In the genomic region with DNA sequence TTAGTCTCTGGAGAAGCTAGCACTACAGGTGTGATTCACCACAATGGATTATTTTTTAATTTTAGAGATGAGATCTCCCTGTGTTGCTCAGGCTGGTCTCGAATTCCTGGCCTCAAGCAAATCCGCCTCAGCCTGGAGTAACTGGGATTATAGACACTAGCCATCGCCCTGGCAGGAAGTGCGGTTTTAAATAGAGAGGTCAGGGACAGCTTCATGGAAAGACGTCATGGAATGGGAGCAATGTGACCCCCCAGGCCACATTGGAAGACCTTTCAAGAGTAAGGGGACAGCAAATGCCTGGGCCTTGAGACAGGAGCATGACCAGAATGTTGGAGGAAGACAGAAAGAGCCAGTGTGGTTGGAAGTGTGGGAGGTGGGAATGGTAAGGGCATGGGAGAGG, we compare ENCODE assay signal across 9 cellular contexts. TPM values are rescaled to one million over a fixed set of nuclear protein-coding genes. Genes with fewer than 3 reads are reported as not detected.
DNase-seq lines count a peak whose midpoint lies in the region; ATAC-seq and TF ChIP-seq lines count a peak whose summit lies in the region.
"Had no signal": no experiment of that assay in that cellular context is flagged by ENCODE, and none has a peak within 500 bp of the region (broad histone marks: within the 10 kb centered on the region; RNA-seq: fewer than 3 reads in every experiment).

No MANE protein-coding gene starts in this region.

- H3K4me3 ChIP-seq in KMS-11 (IDR thresholded peaks at IDR 0.05; ENCODE audit: insufficient read depth, low read depth, low read length), result no peak overlapping the region
- H3K4me3 ChIP-seq in mammary epithelial cell (replicated peaks in 1 of 3; ENCODE audit: insufficient read depth in 1 of 3, low read depth in 2 of 3, low read length in 3 of 3), result no peak overlapping the region

- no peaks in the 10 kb centered on the region for H3K9me3 Mint-ChIP-seq in CD4-positive, alpha-beta T cell
- H3K9me3 Mint-ChIP-seq in natural killer cell treated with Interleukin-12 subunit alpha and Interleukin-12 subunit beta and Interleukin-15 and Interleukin-18, amount 100 ng/mL, for 72 hours, result no peaks in the 10 kb centered on the region

- dilution Hi-C loops in mammary epithelial cell (cut with HindIII; ENCODE audit: low sequenced_read_pairs), result no loop called here

- intact Hi-C loops in CD4-positive, alpha-beta T cell (cut with DNase I, micrococcal nuclease), result loop anchor here in 1 of 2 experiments (1.0 kb wide), 1 partner anchor 9 kb away; no protein-coding TSS in a partner anchor
- intact Hi-C loops in mammary epithelial cell (cut with micrococcal nuclease), result no loop called here

- H3K4me3 Mint-ChIP-seq in CD4-positive, alpha-beta T cell, result peak overlapping the region; percentile 92
- peak overlapping the region; percentile 93 for H3K4me3 Mint-ChIP-seq in natural killer cell treated with Interleukin-12 subunit alpha and Interleukin-12 subunit beta and Interleukin-15 and Interleukin-18, amount 100 ng/mL, for 72 hours

- no peak for ATAC-seq in CD4-positive, alpha-beta T cell (ENCODE audit: poor library complexity)
- ATAC-seq in natural killer cell treated with Interleukin-12 subunit alpha and Interleukin-12 subunit beta and Interleukin-15 and Interleukin-18, amount 100 ng/mL, for 72 hours, result no peak

- H3K27ac ChIP-seq in CD4-positive, alpha-beta T cell (ENCODE audit: low read depth, low read length), result peak overlapping the region; percentile 100
- H3K27ac ChIP-seq in KMS-11, result peak overlapping the region; percentile 86; the same call in 1 of the 2 replicates
- H3K27ac ChIP-seq in mammary epithelial cell (ENCODE audit: insufficient read depth, low read depth, low read length), result peak overlapping the region; percentile 20

- no TSS peak for BruUV-seq in mammary epithelial cell (replicated peaks; lab: Mats Ljungman, UMichigan)

- peak overlapping the region; percentile 85; the same call in 1 of the 2 replicates for H3K4me2 ChIP-seq in KMS-11
- H3K4me2 ChIP-seq in mammary epithelial cell (ENCODE audit: insufficient read depth, low read depth, low read length), result no peak overlapping the region

- no peak for TF ChIP-seq CTCF in CD4-positive, alpha-beta T cell (IDR thresholded peaks at IDR 0.05)
- TF ChIP-seq CTCF in KMS-11 (conservative IDR thresholded peaks at IDR 0.05; ENCODE audit: low read depth, low read length), result no peak
- TF ChIP-seq CTCF in mammary epithelial cell (conservative IDR thresholded peaks at IDR 0.05 in 1 of 2, IDR thresholded peaks at IDR 0.05 in 1 of 2; ENCODE audit: extremely low read depth in 1 of 2, insufficient read depth in 1 of 2, low read depth in 1 of 2, low read length in 2 of 2), result no peak

- in situ Hi-C loops in mammary epithelial cell (cut with MboI; ENCODE audit: low sequenced_read_pairs in 2 of 2), result no loop called here

- no peaks in the 10 kb centered on the region; the same call in 1 of the 2 replicates for H3K36me3 ChIP-seq in KMS-11 (ENCODE audit: insufficient read depth)
- H3K36me3 ChIP-seq in mammary epithelial cell (ENCODE audit: insufficient read depth, low read length), result peaks cover 15% of the 10 kb centered on the region

- no peaks in the 10 kb centered on the region for H3K9me3 ChIP-seq in CD4-positive, alpha-beta T cell (ENCODE audit: control insufficient read depth, low read length)
- no peaks in the 10 kb centered on the region for H3K9me3 ChIP-seq in mammary epithelial cell (replicated peaks; ENCODE audit: insufficient read depth, low read length)

- H3K9ac ChIP-seq in KMS-11 (no peak overlapping the region), mammary epithelial cell (ENCODE audit: insufficient read depth, low read length) (no peak overlapping the region)

- H3K79me2 ChIP-seq in KMS-11 (ENCODE audit: insufficient read depth, low read depth) (peaks cover 19% of the 10 kb centered on the region; the same call in 1 of the 2 replicates), mammary epithelial cell (ENCODE audit: insufficient read depth, low read length) (peaks cover 27% of the 10 kb centered on the region)

- 89% methylated on average over 5 of the region's 5 CpGs for WGBS in mammary epithelial cell (ENCODE audit: low coverage, missing lambda C conversion rate)

- POLR2A ChIA-PET in CD4-positive, alpha-beta T cell (lab: Charles Lee), result interaction anchor here (0.6 to 3.9 kb wide), 10 partner anchors 11 to 268 kb away, joined by 3 to 42 read pairs (median 10); partner anchors contain the start of genes AEN, MRPL46 and MRPS11

- peaks cover 51% of the 10 kb centered on the region for H3K36me3 Mint-ChIP-seq in CD4-positive, alpha-beta T cell (ENCODE audit: low read depth)
- H3K36me3 Mint-ChIP-seq in natural killer cell treated with Interleukin-12 subunit alpha and Interleukin-12 subunit beta and Interleukin-15 and Interleukin-18, amount 100 ng/mL, for 72 hours, result peaks cover 7% of the 10 kb centered on the region

- H4K20me1 ChIP-seq in KMS-11 (ENCODE audit: insufficient read depth) (no peaks in the 10 kb centered on the region), mammary epithelial cell (ENCODE audit: insufficient read depth, low read length) (no peaks in the 10 kb centered on the region)

- H2AFZ ChIP-seq in KMS-11 (ENCODE audit: low read depth), result no peak overlapping the region
- no peak overlapping the region for H2AFZ ChIP-seq in mammary epithelial cell (ENCODE audit: low read depth, low read length)

- no peaks in the 10 kb centered on the region for H3K27me3 ChIP-seq in CD4-positive, alpha-beta T cell (ENCODE audit: control insufficient read depth, insufficient read depth, low read length)
- no peaks in the 10 kb centered on the region for H3K27me3 ChIP-seq in KMS-11 (ENCODE audit: insufficient read depth, low read depth)
- no peaks in the 10 kb centered on the region for H3K27me3 ChIP-seq in mammary epithelial cell (ENCODE audit: insufficient read depth, low read length)

- CTCF ChIA-PET in CD4-positive, alpha-beta T cell (lab: Charles Lee), result interaction anchor here (3.9 kb wide), 1 partner anchor 12 kb away, joined by 36 read pairs; no protein-coding TSS in a partner anchor
- CTCF ChIA-PET in mammary epithelial cell (lab: Charles Lee; ENCODE audit: low non-redundant PET), result no interaction called here

- H3K4me1 ChIP-seq in KMS-11 (ENCODE audit: low read depth, poor library complexity, severe bottlenecking), result peaks cover 90% of the 10 kb centered on the region
- peaks cover 24% of the 10 kb centered on the region for H3K4me1 ChIP-seq in mammary epithelial cell (ENCODE audit: insufficient read depth, low read length)

- H3K27me3 Mint-ChIP-seq in CD4-positive, alpha-beta T cell, result no peaks in the 10 kb centered on the region
- H3K27me3 Mint-ChIP-seq in natural killer cell treated with Interleukin-12 subunit alpha and Interleukin-12 subunit beta and Interleukin-15 and Interleukin-18, amount 100 ng/mL, for 72 hours, result no peaks in the 10 kb centered on the region

- peaks cover 86% of the 10 kb centered on the region for H3K4me1 Mint-ChIP-seq in CD4-positive, alpha-beta T cell (ENCODE audit: low read depth)
- peaks cover 54 to 61% of the 10 kb centered on the region in 2 donors for H3K4me1 Mint-ChIP-seq in natural killer cell treated with Interleukin-12 subunit alpha and Interleukin-12 subunit beta and Interleukin-15 and Interleukin-18, amount 100 ng/mL, for 72 hours (ENCODE audit: low read depth in 2 of 2)

- H3K27ac Mint-ChIP-seq in CD4-positive, alpha-beta T cell, result peak overlapping the region; percentile 95
- H3K27ac Mint-ChIP-seq in natural killer cell treated with Interleukin-12 subunit alpha and Interleukin-12 subunit beta and Interleukin-15 and Interleukin-18, amount 100 ng/mL, for 72 hours, result peak overlapping the region; percentile 90 to 95

- DNase-seq in CD4-positive, alpha-beta T cell, result no peak
- DNase-seq in mammary epithelial cell, result no peak
- peak; percentile 28 for DNase-seq in natural killer cell treated with Interleukin-12 subunit alpha and Interleukin-12 subunit beta and Interleukin-15 and Interleukin-18, amount 100 ng/mL, for 72 hours (ENCODE audit: low spot score)
- no peak for DNase-seq in HPDE6-E6E7 (ENCODE audit: extremely low spot score)
- DNase-seq in NCI-H1105 (lab: John Stamatoyannopoulos, UW), result no peak
- DNase-seq in islet precursor cell, result no peak
- DNase-seq in middle frontal gyrus (ENCODE audit: extremely low spot score, low spot score), result no peak
- DNase-seq: MV-4-11 had no signal

RNA-seq across cellular contexts. Expression of gene ISG20, which starts 2.2 kb away (rescaled TPM):
- 100 to 1,000 TPM; 152 to 157 TPM for total RNA-seq in CD4-positive, alpha-beta T cell
- 1 to 10 TPM; 1.0 to 2.9 TPM for total RNA-seq in mammary epithelial cell
- polyA plus RNA-seq in mammary epithelial cell, result 7.9 TPM
- polyA minus RNA-seq in mammary epithelial cell, result 16.8 TPM
- 10 to 100 TPM; 21.8 to 30.2 TPM for total RNA-seq in natural killer cell treated with Interleukin-12 subunit alpha and Interleukin-12 subunit beta and Interleukin-15 and Interleukin-18, amount 100 ng/mL, for 72 hours

RNA-seq across cellular contexts. Expression of gene AEN, which starts 15.5 kb away (rescaled TPM):
- total RNA-seq in CD4-positive, alpha-beta T cell, result 10 to 100 TPM; 40.7 to 43.7 TPM
- 10 to 100 TPM; 31.8 to 42.7 TPM for total RNA-seq in mammary epithelial cell
- polyA plus RNA-seq in mammary epithelial cell, result 29.2 TPM
- polyA minus RNA-seq in mammary epithelial cell, result 80.7 TPM
- 10 to 100 TPM; 47.1 to 81.4 TPM for total RNA-seq in natural killer cell treated with Interleukin-12 subunit alpha and Interleukin-12 subunit beta and Interleukin-15 and Interleukin-18, amount 100 ng/mL, for 72 hours

Comparison
In these comparisons a context has a peak if more than half of its experiments do, and no peak if none do; other contexts are left out.
1. H3K27ac ChIP-seq: peak in every context shown above with its lines; median percentile 100 in CD4-positive, alpha-beta T cell; 86 in KMS-11; 20 in mammary epithelial cell.
2. RNA of gene ISG20, which starts 2.2 kb away (total RNA-seq): 152 to 157 TPM in CD4-positive, alpha-beta T cell and 21.8 to 30.2 TPM in natural killer cell treated with Interleukin-12 subunit alpha and Interleukin-12 subunit beta and Interleukin-15 and Interleukin-18, amount 100 ng/mL, for 72 hours; 1.0 to 2.9 TPM in mammary epithelial cell; every median in the first group is over 4 times any median in the second.